ENCODE assay signal across 12 cellular contexts in genomic region chr18:35159782-35160181, GRCh38.
A peak's percentile ranks its signal among the peaks of the same experiment; 100 is the strongest.
DNase-seq lines count a peak whose midpoint lies in the region; ATAC-seq and TF ChIP-seq lines count a peak whose summit lies in the region.
"Had no signal": no experiment of that assay in that cellular context is flagged by ENCODE, and none has a peak within 500 bp of the region (broad histone marks: within the 10 kb centered on the region; RNA-seq: fewer than 3 reads in every experiment).

No MANE protein-coding gene starts in this region.

- H3K79me2 ChIP-seq in DOHH2 (ENCODE audit: control insufficient read depth, low read length) (no peaks in the 10 kb centered on the region), H9 (ENCODE audit: insufficient read depth, low read length) (no peaks in the 10 kb centered on the region)

- POLR2A ChIA-PET in activated naive CD8-positive, alpha-beta T cell treated with anti-CD3 and anti-CD28 coated beads, Interleukin-2, amount 10 ng/mL, durations not matched to agents 7 days and 5 days (lab: Charles Lee), result no interaction called here

- ATAC-seq in GM21526 (IDR thresholded peaks at IDR 0.05; ENCODE audit: low FRiP score, unreplicated experiment) (peak; percentile 46), HG03565 (IDR thresholded peaks at IDR 0.05; ENCODE audit: unreplicated experiment) (peak; percentile 48)
- no peak for ATAC-seq in activated naive CD8-positive, alpha-beta T cell treated with anti-CD3 and anti-CD28 coated beads, Interleukin-2, amount 10 ng/mL, durations not matched to agents 7 days and 5 days (ENCODE audit: low read depth)

- H4K20me1 ChIP-seq in DOHH2 (ENCODE audit: control insufficient read depth, insufficient read depth, low read depth, low read length), result no peaks in the 10 kb centered on the region
- no peaks in the 10 kb centered on the region for H4K20me1 ChIP-seq in H9 (ENCODE audit: control insufficient read depth, insufficient read depth, insufficient read length)

- no peak overlapping the region for H3K9ac ChIP-seq in H9 (ENCODE audit: extremely low read depth, insufficient read length, low read length)

- peaks cover 3% of the 10 kb centered on the region for H3K36me3 Mint-ChIP-seq in activated naive CD8-positive, alpha-beta T cell treated with anti-CD3 and anti-CD28 coated beads, Interleukin-2, amount 10 ng/mL, durations not matched to agents 7 days and 5 days
- H3K36me3 Mint-ChIP-seq in HFFc6 (ENCODE audit: low read depth), result no peaks in the 10 kb centered on the region
- H3K36me3 Mint-ChIP-seq in H9 (ENCODE audit: insufficient read depth in 1 of 3, low read depth in 3 of 3), result no peaks in the 10 kb centered on the region

- peaks cover 6% of the 10 kb centered on the region; the same call in 1 of the 2 replicates for H3K36me3 ChIP-seq in DOHH2 (ENCODE audit: control insufficient read depth, low read length)
- H3K36me3 ChIP-seq in suprapubic skin, result no peaks in the 10 kb centered on the region
- H3K36me3 ChIP-seq: BE2C had no signal

- H2BK20ac ChIP-seq in H9 (ENCODE audit: low read depth, low read length, poor library complexity, severe bottlenecking), result no peak overlapping the region

- no peak overlapping the region for H3K4ac ChIP-seq in H9 (ENCODE audit: low read depth, low read length)

- no peak overlapping the region for H2BK5ac ChIP-seq in H9 (ENCODE audit: insufficient read length, low read length)

- no peaks in the 10 kb centered on the region for H3K9me2 ChIP-seq in DOHH2 (replicated peaks; ENCODE audit: control insufficient read depth, low read length)

- TF ChIP-seq POLR2A in suprapubic skin (IDR thresholded peaks at IDR 0.05), result no peak

- no peak overlapping the region for H3T11ph ChIP-seq in H9 (ENCODE audit: low read length)

- H3K27ac ChIP-seq in DOHH2 (ENCODE audit: low read depth, low read length) (peak overlapping the region; percentile 78), H9 (ENCODE audit: insufficient read length, low read depth, low read length) (no peak overlapping the region), suprapubic skin (no peak overlapping the region)

- H3K4me2 ChIP-seq in DOHH2 (ENCODE audit: low read length), result peak overlapping the region; percentile 67
- H3K4me2 ChIP-seq in H9 (ENCODE audit: insufficient read depth, insufficient read length, low read length), result no peak overlapping the region

- H3K23me2 ChIP-seq in H9 (ENCODE audit: insufficient read length, low read depth, low read length, poor library complexity, severe bottlenecking), result no peaks in the 10 kb centered on the region

- no peak overlapping the region for H3K18ac ChIP-seq in H9 (ENCODE audit: insufficient read length, low read depth, low read length)

- H2BK15ac ChIP-seq in H9 (ENCODE audit: low read depth, low read length), result no peak overlapping the region

- peaks cover 61% of the 10 kb centered on the region for H3K4me1 ChIP-seq in DOHH2 (ENCODE audit: control insufficient read depth, low read length)
- peaks cover 4% of the 10 kb centered on the region; the same call in 1 of the 2 replicates for H3K4me1 ChIP-seq in H9 (ENCODE audit: insufficient read depth, low read length)
- H3K4me1 ChIP-seq in suprapubic skin, result peaks cover 15% of the 10 kb centered on the region

- H2BK120ac ChIP-seq in H9 (ENCODE audit: low read depth, low read length, poor library complexity, severe bottlenecking), result no peak overlapping the region

- H3K23ac ChIP-seq in H9 (ENCODE audit: insufficient read length, low read depth, low read length), result no peak overlapping the region

- no peak for DNase-seq in activated naive CD8-positive, alpha-beta T cell treated with anti-CD3 and anti-CD28 coated beads, Interleukin-2, amount 10 ng/mL, durations not matched to agents 7 days and 5 days
- DNase-seq in HFFc6 (no peak), H9 (no peak), suprapubic skin (ENCODE audit: low spot score in 2 of 2) (no peak)
- no peak for DNase-seq in activated CD8-positive, alpha-beta memory T cell treated with anti-CD3 and anti-CD28 coated beads, Interleukin-2, amount 50 U/mL, for 48 hours
- DNase-seq: activated naive CD4-positive, alpha-beta T cell treated with Interleukin-2 at 50 U/mL for 16 hours; BE2C; midbrain; NCI-H226 had no signal

- H3K27ac Mint-ChIP-seq in activated naive CD8-positive, alpha-beta T cell treated with anti-CD3 and anti-CD28 coated beads, Interleukin-2, amount 10 ng/mL, durations not matched to agents 7 days and 5 days, result peak overlapping the region; percentile 95
- H3K27ac Mint-ChIP-seq in HFFc6 (no peak overlapping the region), H9 (no peak overlapping the region)

- H3K27me3 ChIP-seq in DOHH2 (ENCODE audit: control insufficient read depth, low read length), result no peaks in the 10 kb centered on the region
- H3K27me3 ChIP-seq in H9 (ENCODE audit: insufficient read depth, low read length), result no peaks in the 10 kb centered on the region
- no peaks in the 10 kb centered on the region for H3K27me3 ChIP-seq in suprapubic skin
- H3K27me3 ChIP-seq: BE2C had no signal

- H3F3A ChIP-seq in DOHH2 (ENCODE audit: control insufficient read depth, insufficient read depth), result no peaks in the 10 kb centered on the region

- TF ChIP-seq EP300 in suprapubic skin (IDR thresholded peaks at IDR 0.05), result no peak

- H4K5ac ChIP-seq in H9 (ENCODE audit: insufficient read length, low read depth, low read length), result no peak overlapping the region

- WGBS in H9 (ENCODE audit: extremely low coverage, insufficient read length, low lambda C conversion rate), result no CpG with 5 or more reads among the region's 3 CpGs
- 89% methylated on average over 3 of the region's 3 CpGs for WGBS in suprapubic skin

- H4K8ac ChIP-seq in H9 (replicated peaks; ENCODE audit: insufficient read length, low read depth, low read length), result no peak overlapping the region

- no peak overlapping the region for H2AFZ ChIP-seq in H9 (ENCODE audit: low read length)

- H3K9me3 ChIP-seq in DOHH2 (ENCODE audit: control insufficient read depth, insufficient read depth, low read length) (no peaks in the 10 kb centered on the region), H9 (ENCODE audit: control insufficient read depth, low read depth, low read length) (no peaks in the 10 kb centered on the region), suprapubic skin (no peaks in the 10 kb centered on the region)
- H3K9me3 ChIP-seq: BE2C had no signal

- no peak overlapping the region for H3K56ac ChIP-seq in H9 (ENCODE audit: insufficient read length, low read depth, low read length)

- H3K27me3 Mint-ChIP-seq in activated naive CD8-positive, alpha-beta T cell treated with anti-CD3 and anti-CD28 coated beads, Interleukin-2, amount 10 ng/mL, durations not matched to agents 7 days and 5 days, result peaks cover 1% of the 10 kb centered on the region
- H3K27me3 Mint-ChIP-seq in HFFc6 (ENCODE audit: insufficient read depth), result peaks cover 17% of the 10 kb centered on the region
- H3K27me3 Mint-ChIP-seq in H9 (ENCODE audit: low read depth), result no peaks in the 10 kb centered on the region

- H3K79me1 ChIP-seq in H9 (ENCODE audit: insufficient read depth, low read depth, low read length, poor library complexity, severe bottlenecking), result no peaks in the 10 kb centered on the region

- no peak overlapping the region for H2BK12ac ChIP-seq in H9 (ENCODE audit: insufficient read length, low read depth, low read length)

- H2AK5ac ChIP-seq in H9 (ENCODE audit: insufficient read length, low read length), result no peak overlapping the region

- H3K14ac ChIP-seq in H9 (ENCODE audit: insufficient read depth, low read length), result no peak overlapping the region

- H3K9me3 Mint-ChIP-seq in activated naive CD8-positive, alpha-beta T cell treated with anti-CD3 and anti-CD28 coated beads, Interleukin-2, amount 10 ng/mL, durations not matched to agents 7 days and 5 days, result peaks cover 6% of the 10 kb centered on the region
- no peaks in the 10 kb centered on the region for H3K9me3 Mint-ChIP-seq in HFFc6
- no peaks in the 10 kb centered on the region for H3K9me3 Mint-ChIP-seq in H9

- peak overlapping the region; percentile 45 for H3K4me3 ChIP-seq in DOHH2 (ENCODE audit: low read length)
- no peak overlapping the region for H3K4me3 ChIP-seq in suprapubic skin

- no peak overlapping the region for H4K91ac ChIP-seq in H9 (ENCODE audit: insufficient read length, low read depth, low read length)

- peaks cover 19% of the 10 kb centered on the region for H3K4me1 Mint-ChIP-seq in activated naive CD8-positive, alpha-beta T cell treated with anti-CD3 and anti-CD28 coated beads, Interleukin-2, amount 10 ng/mL, durations not matched to agents 7 days and 5 days
- H3K4me1 Mint-ChIP-seq in HFFc6 (ENCODE audit: low read depth), result no peaks in the 10 kb centered on the region
- peaks cover 7 to 8% of the 10 kb centered on the region in 2 experiments for H3K4me1 Mint-ChIP-seq in H9

- TF ChIP-seq CTCF in DOHH2 (IDR thresholded peaks at IDR 0.05; ENCODE audit: low read depth, low read length, poor library complexity, severe bottlenecking) (no peak), HFFc6 (IDR thresholded peaks at IDR 0.05) (no peak), H9 (conservative IDR thresholded peaks at IDR 0.05) (no peak), suprapubic skin (IDR thresholded peaks at IDR 0.05) (no peak)

- peak overlapping the region; percentile 22 for H3K4me3 Mint-ChIP-seq in activated naive CD8-positive, alpha-beta T cell treated with anti-CD3 and anti-CD28 coated beads, Interleukin-2, amount 10 ng/mL, durations not matched to agents 7 days and 5 days
- no peak overlapping the region for H3K4me3 Mint-ChIP-seq in HFFc6
- no peak overlapping the region for H3K4me3 Mint-ChIP-seq in H9
